Comparison of ENCODE assay signal across 8 cellular contexts in genomic region chr4:53905935-53906377, GRCh38.
DNase-seq lines count a peak whose midpoint lies in the region; ATAC-seq, FAIRE-seq and TF ChIP-seq lines count a peak whose summit lies in the region.

No MANE protein-coding gene starts in this region.

- H3K27ac ChIP-seq in DND-41 (ENCODE audit: low read length) = peak overlapping the region; percentile 58; the same call in 1 of the 2 replicates
- no peak overlapping the region for H3K27ac ChIP-seq in HEK293 (ENCODE audit: extremely low read depth, low read depth, low read length)
- H3K27ac ChIP-seq in duodenal mucosa (ENCODE audit: low read depth, low read length) = no peak overlapping the region

- H3K4me2 ChIP-seq in DND-41 (ENCODE audit: insufficient read depth, low read length) = peak overlapping the region; percentile 68

- H3K27me3 ChIP-seq in DND-41 (ENCODE audit: insufficient read depth, low read length, poor library complexity) (no peaks in the 10 kb centered on the region), duodenal mucosa (ENCODE audit: control insufficient read depth in 1 of 2, insufficient read depth in 2 of 2, low read length in 2 of 2) (peaks cover 6 to 9% of the 10 kb centered on the region in 2 donors), mononuclear cell (ENCODE audit: insufficient read depth, low read length) (peaks cover 24% of the 10 kb centered on the region)

- no peak for FAIRE-seq in frontal cortex (lab: Jason Lieb, UNC)

- H3K4me1 ChIP-seq in DND-41 (ENCODE audit: insufficient read depth, low read length) (peaks cover 8% of the 10 kb centered on the region; the same call in 1 of the 2 replicates), HEK293 (ENCODE audit: control insufficient read depth, insufficient read depth, low read length) (no peaks in the 10 kb centered on the region), duodenal mucosa (ENCODE audit: control insufficient read depth in 1 of 2, insufficient read depth in 2 of 2, low read length in 2 of 2) (peaks cover 19 to 20% of the 10 kb centered on the region in 2 donors), mononuclear cell (ENCODE audit: insufficient read depth, low read length) (peaks cover 21% of the 10 kb centered on the region)

- H2AFZ ChIP-seq in DND-41 (ENCODE audit: low read depth, low read length) = peak overlapping the region; percentile 76

- no peaks in the 10 kb centered on the region for H4K20me1 ChIP-seq in DND-41 (ENCODE audit: insufficient read depth, low read length)

- ATAC-seq in DND-41 (ENCODE audit: insufficient read depth, low read depth) (peak; percentile 77), GM21447 (IDR thresholded peaks at IDR 0.05; ENCODE audit: unreplicated experiment) (no peak)

- H3K36me3 ChIP-seq in DND-41 (ENCODE audit: insufficient read depth, low read length) (no peaks in the 10 kb centered on the region), HEK293 (ENCODE audit: control insufficient read depth in 2 of 2, insufficient read depth in 1 of 2, low read length in 2 of 2) (no peaks in the 10 kb centered on the region), duodenal mucosa (ENCODE audit: control insufficient read depth in 1 of 2, insufficient read depth in 2 of 2, low read length in 2 of 2) (no peaks in the 10 kb centered on the region)

- POLR2A ChIA-PET in HEK293 (lab: Yijun Ruan, JAX) = no interaction called here

- H3K79me2 ChIP-seq in DND-41 (ENCODE audit: insufficient read depth, low read length) = no peaks in the 10 kb centered on the region

- H3K4me3 ChIP-seq in DND-41 (ENCODE audit: low read depth in 1 of 2, low read length in 2 of 2) = peak overlapping the region in 1 of 2 experiments; percentile 54; a peak in 2 of 4 replicates
- no peak overlapping the region; the same call in 1 of the 2 replicates for H3K4me3 ChIP-seq in HEK293 (ENCODE audit: low read depth, low read length)
- peak overlapping the region; percentile 67 to 72 for H3K4me3 ChIP-seq in duodenal mucosa (ENCODE audit: low read depth in 1 of 2, low read length in 2 of 2)
- H3K4me3 ChIP-seq in mononuclear cell (ENCODE audit: low read length) = peak overlapping the region; percentile 0

- H3K9ac ChIP-seq in DND-41 (ENCODE audit: low read depth, low read length) (peak overlapping the region; percentile 37), duodenal mucosa (ENCODE audit: low read depth in 1 of 2, low read length in 2 of 2) (no peak overlapping the region)

- TF ChIP-seq CTCF in DND-41 (IDR thresholded peaks at IDR 0.05; ENCODE audit: borderline replicate concordance, extremely low read depth, low read length, poor library complexity, severe bottlenecking) (no peak), HEK293 (tag by site-specific recombination; IDR thresholded peaks at IDR 0.05) (no peak)

- no peaks in the 10 kb centered on the region for H3K9me3 ChIP-seq in DND-41 (ENCODE audit: insufficient read depth, low read length, severe bottlenecking)
- no peaks in the 10 kb centered on the region for H3K9me3 ChIP-seq in HEK293 (ENCODE audit: control insufficient read depth, insufficient read depth, low read depth, low read length)
- no peaks in the 10 kb centered on the region for H3K9me3 ChIP-seq in duodenal mucosa (ENCODE audit: control insufficient read depth in 1 of 2, low read length in 2 of 2)
- no peaks in the 10 kb centered on the region for H3K9me3 ChIP-seq in mononuclear cell (ENCODE audit: low read depth, low read length)

- peak; percentile 19 for DNase-seq in DND-41
- DNase-seq in OCI-M1 (lab: John Stamatoyannopoulos, UW) = peak; percentile 77
- no peak for DNase-seq in frontal cortex (ENCODE audit: low spot score in 2 of 2)
- DNase-seq in activated naive CD4-positive, alpha-beta T cell treated with Interleukin-2 at 50 U/mL for 16 hours = no peak

- CTCF ChIA-PET in HEK293 (lab: Yijun Ruan, JAX) = interaction anchor here (0.5 to 1.1 kb wide), 5 partner anchors 78 to 814 kb away, joined by 3 to 5 read pairs (median 3); no protein-coding TSS in a partner anchor

TF ChIP-seq in HEK293, 187 proteins besides CTCF, POLR2A, EP300 and RAD21:
- TF ChIP-seq SCRT1 (tag by site-specific recombination; IDR thresholded peaks at IDR 0.05; ENCODE audit: borderline replicate concordance) (peak; percentile 61), FEZF1 (tag by site-specific recombination; IDR thresholded peaks at IDR 0.05) (peak; percentile 19; the same call in 1 of the 2 replicates), ZNF473 (tag by site-specific recombination; IDR thresholded peaks at IDR 0.05) (no peak), SCRT2 (tag by site-specific recombination; IDR thresholded peaks at IDR 0.05) (peak; percentile 92), ZXDB (tag by site-specific recombination; IDR thresholded peaks at IDR 0.05) (0 out of 2 replicates have a peak, but pooled peaks have one; percentile 17), ZNF341 (tag by site-specific recombination; IDR thresholded peaks at IDR 0.05; ENCODE audit: low read depth) (no peak), ZBTB17 (tag by site-specific recombination; IDR thresholded peaks at IDR 0.05) (peak; percentile 20; the same call in 1 of the 2 replicates), ZNF211 (tag by site-specific recombination; IDR thresholded peaks at IDR 0.05; ENCODE audit: low read depth) (no peak), SP7 (tag by site-specific recombination; IDR thresholded peaks at IDR 0.05) (no peak), ZNF335 (tag by site-specific recombination; conservative IDR thresholded peaks at IDR 0.05) (0 out of 2 replicates have a peak, but pooled peaks have one; percentile 25), ZSCAN16 (tag by site-specific recombination; IDR thresholded peaks at IDR 0.05) (0 out of 2 replicates have a peak, but pooled peaks have one; percentile 28)
TF ChIP-seq in HEK293: peak in this region for 7.

Comparison
In these comparisons a context has a peak if more than half of its experiments do, and no peak if none do; other contexts are left out.
1. DNase-seq: peak in DND-41 (single experiment) and OCI-M1 (single experiment); none in frontal cortex (0 of 2) and activated naive CD4-positive, alpha-beta T cell treated with Interleukin-2 at 50 U/mL for 16 hours (single experiment).